In the genomic region with DNA sequence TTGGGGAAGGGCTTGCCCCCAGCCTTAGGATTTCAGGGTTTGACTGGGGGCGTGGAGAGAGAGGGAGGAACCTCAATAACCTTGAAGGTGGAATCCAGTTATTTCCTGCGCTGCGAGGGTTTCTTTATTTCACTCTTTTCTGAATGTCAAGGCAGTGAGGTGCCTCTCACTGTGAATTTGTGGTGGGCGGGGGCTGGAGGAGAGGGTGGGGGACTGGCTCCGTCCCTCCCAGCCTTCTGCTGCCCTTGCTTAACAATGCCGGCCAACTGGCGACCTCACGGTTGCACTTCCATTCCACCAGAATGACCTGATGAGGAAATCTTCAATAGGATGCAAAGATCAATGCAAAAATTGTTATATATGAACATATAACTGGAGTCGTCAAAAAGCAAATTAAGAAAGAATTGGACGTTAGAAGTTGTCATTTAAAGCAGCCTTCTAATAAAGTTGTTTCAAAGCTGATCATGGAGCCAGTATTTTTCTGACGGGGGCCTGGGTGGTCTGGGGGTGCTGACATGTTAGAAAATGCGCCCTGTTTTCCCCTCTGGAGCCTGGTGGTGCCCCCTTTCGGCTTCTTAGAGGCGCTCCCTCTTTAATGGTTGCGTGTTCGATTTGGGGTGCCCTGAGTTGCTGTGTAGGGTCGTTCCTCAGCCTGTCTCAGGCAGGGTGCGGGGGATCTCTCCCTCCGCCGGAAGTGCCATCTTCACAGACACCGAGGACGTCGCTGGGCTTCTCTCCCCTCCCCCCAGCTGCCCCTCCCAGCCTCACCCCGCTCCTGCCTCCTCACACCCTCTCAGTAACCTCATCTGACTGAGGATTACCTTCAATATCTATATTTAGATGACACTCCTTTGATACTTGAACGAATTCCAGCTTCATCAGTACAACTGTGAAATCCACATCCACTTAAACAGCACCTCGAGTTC, we compare ENCODE assay signal across 16 cellular contexts. TPM values are rescaled to one million over a fixed set of nuclear protein-coding genes. Genes with fewer than 3 reads are reported as not detected.
DNase-seq lines count a peak whose midpoint lies in the region; ATAC-seq and TF ChIP-seq lines count a peak whose summit lies in the region.
"Had no signal": no experiment of that assay in that cellular context is flagged by ENCODE, and none has a peak within 500 bp of the region (broad histone marks: within the 10 kb centered on the region; RNA-seq: fewer than 3 reads in every experiment).

No MANE protein-coding gene starts in this region.

- no peaks in the 10 kb centered on the region for H3K9me3 Mint-ChIP-seq in CD8-positive, alpha-beta T cell

- H3K4me3 Mint-ChIP-seq in CD8-positive, alpha-beta T cell: no peak overlapping the region

- POLR2A ChIA-PET in CD8-positive, alpha-beta T cell (lab: Charles Lee): no interaction called here

- CTCF ChIA-PET in CD8-positive, alpha-beta T cell (lab: Charles Lee): interaction anchor here (1.2 to 8.4 kb wide), 3 partner anchors 8 to 165 kb away, joined by 3 to 80 read pairs (median 3); no protein-coding TSS in a partner anchor

- no peak for TF ChIP-seq CTCF in CD8-positive, alpha-beta T cell (IDR thresholded peaks at IDR 0.05)
- TF ChIP-seq CTCF in Peyer's patch (IDR thresholded peaks at IDR 0.05): no peak
- no peak for TF ChIP-seq CTCF in osteoblast (IDR thresholded peaks at IDR 0.05; ENCODE audit: extremely low read depth, low read depth, low read length)

- H3K36me3 Mint-ChIP-seq in CD8-positive, alpha-beta T cell: peaks cover 70% of the 10 kb centered on the region

- peak overlapping the region; percentile 69 for H3K27ac Mint-ChIP-seq in CD8-positive, alpha-beta T cell

- no peak overlapping the region for H3K4me3 ChIP-seq in CD8-positive, alpha-beta T cell (ENCODE audit: low read depth, low read length)
- H3K4me3 ChIP-seq in Peyer's patch (peak overlapping the region in 2 of 4 donors; percentile 27 to 67), osteoblast (ENCODE audit: insufficient read depth, low read length) (no peak overlapping the region)
- H3K4me3 ChIP-seq: coronary artery, lung, SK-N-MC had no signal

- H4K20me1 ChIP-seq in osteoblast (ENCODE audit: insufficient read depth, low read length): no peaks in the 10 kb centered on the region

- no peak for ATAC-seq in CD8-positive, alpha-beta T cell
- peak; percentile 53 for ATAC-seq in left ventricle myocardium superior
- ATAC-seq in HG02981 (IDR thresholded peaks at IDR 0.05; ENCODE audit: unreplicated experiment): no peak

- peaks cover 6% of the 10 kb centered on the region for H3K79me2 ChIP-seq in osteoblast (ENCODE audit: insufficient read depth, low read length)

- H3K27me3 Mint-ChIP-seq in CD8-positive, alpha-beta T cell (ENCODE audit: low read depth): no peaks in the 10 kb centered on the region

- no peaks in the 10 kb centered on the region for H3K27me3 ChIP-seq in CD8-positive, alpha-beta T cell (ENCODE audit: insufficient read depth, low read length)
- H3K27me3 ChIP-seq in Peyer's patch (no peaks in the 10 kb centered on the region), osteoblast (ENCODE audit: insufficient read depth, low read length) (no peaks in the 10 kb centered on the region)
- H3K27me3 ChIP-seq: BE2C had no signal

- DNase-seq in CD8-positive, alpha-beta T cell: no peak
- DNase-seq in Peyer's patch (peak in 2 of 3 donors; percentile 62 to 71), left ventricle myocardium superior (no peak), osteoblast (ENCODE audit: insufficient read length, low spot score, missing footprints) (peak; percentile 75), DMS79 treated with DMSO at 0.1 percent for 48 hours (lab: John Stamatoyannopoulos, UW) (no peak), cerebellar nuclear complex (lab: John Stamatoyannopoulos, UW) (no peak)
- DNase-seq in stimulated activated CD4-positive, alpha-beta T cell treated with anti-CD3 and anti-CD28 coated beads, Interleukin-12 subunit alpha, Interleukin-12 subunit beta, amount 100 ng/mL, for 4 hours: no peak
- DNase-seq: BE2C, IMR-90, NCI-H1048, NCI-H2227 treated with DMSO at 0.1 percent for 48 hours had no signal

- H3K36me3 ChIP-seq in CD8-positive, alpha-beta T cell (ENCODE audit: insufficient read depth, low read length): peaks cover 42% of the 10 kb centered on the region
- H3K36me3 ChIP-seq in Peyer's patch (peaks cover 0 to 41% (median 4%) of the 10 kb centered on the region in 3 donors), osteoblast (ENCODE audit: insufficient read depth, low read length) (peaks cover 42% of the 10 kb centered on the region)

- no peak overlapping the region for H3K27ac ChIP-seq in CD8-positive, alpha-beta T cell (ENCODE audit: low read depth, low read length)
- peak overlapping the region in 3 of 4 donors; percentile 92 to 98 (median 95) for H3K27ac ChIP-seq in Peyer's patch
- H3K27ac ChIP-seq in osteoblast (ENCODE audit: low read depth, low read length): no peak overlapping the region
- H3K27ac ChIP-seq: coronary artery, SK-N-MC had no signal

- peaks cover 23% of the 10 kb centered on the region for H3K4me1 ChIP-seq in CD8-positive, alpha-beta T cell (ENCODE audit: insufficient read depth, low read length)
- H3K4me1 ChIP-seq in Peyer's patch: peaks cover 0 to 35% (median 0%) of the 10 kb centered on the region in 4 donors
- H3K4me1 ChIP-seq in osteoblast (ENCODE audit: insufficient read depth, low read length): no peaks in the 10 kb centered on the region
- H3K4me1 ChIP-seq: BE2C had no signal

- H3K4me1 Mint-ChIP-seq in CD8-positive, alpha-beta T cell (ENCODE audit: low read depth): peaks cover 17% of the 10 kb centered on the region

- H2AFZ ChIP-seq in osteoblast (ENCODE audit: low read length): no peak overlapping the region

- H3K9me3 ChIP-seq in CD8-positive, alpha-beta T cell (ENCODE audit: low read length): no peaks in the 10 kb centered on the region
- H3K9me3 ChIP-seq in Peyer's patch: no peaks in the 10 kb centered on the region
- no peaks in the 10 kb centered on the region for H3K9me3 ChIP-seq in osteoblast (ENCODE audit: low read depth, low read length)
- H3K9me3 ChIP-seq: BE2C had no signal

- intact Hi-C loops in CD8-positive, alpha-beta T cell (cut with DNase I, micrococcal nuclease): no loop called here
- intact Hi-C loops in left ventricle myocardium superior (cut with micrococcal nuclease): no loop called here

- H3K4me2 ChIP-seq in osteoblast (ENCODE audit: insufficient read depth, low read length): no peak overlapping the region

- no peak for TF ChIP-seq POLR2A in Peyer's patch (IDR thresholded peaks at IDR 0.05)

RNA-seq across cellular contexts. Expression of a gene that starts 18.5 kb away (rescaled TPM):
- total RNA-seq in CD8-positive, alpha-beta T cell: 10 to 100 TPM; 38.8 to 44.6 TPM
- total RNA-seq in Peyer's patch (100 to 1,000 TPM; 123 to 193 (median 168) TPM), left ventricle myocardium superior (157 TPM), osteoblast (42.7 and 50.3 TPM in 2 replicates)

RNA-seq across cellular contexts. Expression of a gene that starts 40.2 kb away (rescaled TPM):
- not detected for total RNA-seq in CD8-positive, alpha-beta T cell
- 100 to 1,000 TPM in 1 of 4 donors, 10 to 100 TPM in 2, 1 to 10 TPM in 1; 1.9 to 191 (median 37.1) TPM for total RNA-seq in Peyer's patch
- 0.32 TPM for total RNA-seq in left ventricle myocardium superior
- not detected in 2 replicates for total RNA-seq in osteoblast
- total RNA-seq: fibroblast of lung, IMR-90 had no signal

RNA-seq across cellular contexts. Expression of a gene that starts 41.0 kb away (rescaled TPM):
- total RNA-seq in CD8-positive, alpha-beta T cell: 10 to 100 TPM; 12.1 to 12.2 TPM
- total RNA-seq in Peyer's patch (10 to 100 TPM; 18.2 to 44.1 (median 28.2) TPM), left ventricle myocardium superior (4.8 TPM), osteoblast (9.7 and 13.4 TPM in 2 replicates)

RNA-seq across cellular contexts. Expression of a gene that starts 41.9 kb away (rescaled TPM):
- 10 to 100 TPM; 14.4 to 15.0 TPM for total RNA-seq in CD8-positive, alpha-beta T cell
- 10 to 100 TPM in 2 of 4 donors, 1 to 10 TPM in 2; 7.4 to 26.1 (median 11.8) TPM for total RNA-seq in Peyer's patch
- 4.7 TPM for total RNA-seq in left ventricle myocardium superior
- total RNA-seq in osteoblast: 10.1 and 10.6 TPM in 2 replicates

RNA-seq across cellular contexts. Expression of a gene that starts 51.0 kb away (rescaled TPM):
- total RNA-seq in CD8-positive, alpha-beta T cell: 10 to 100 TPM; 56.6 to 67.4 TPM
- 10 to 100 TPM; 38.8 to 93.7 (median 70.2) TPM for total RNA-seq in Peyer's patch
- 41.7 TPM for total RNA-seq in left ventricle myocardium superior
- total RNA-seq in osteoblast: 24.5 and 33.3 TPM in 2 replicates

Comparison
In these comparisons a context has a peak if more than half of its experiments do, and no peak if none do; other contexts are left out.
1. DNase-seq: peak in Peyer's patch (2 of 3) and osteoblast (single experiment); none in CD8-positive, alpha-beta T cell (0 of 7), left ventricle myocardium superior (single experiment), DMS79 treated with DMSO at 0.1 percent for 48 hours (single experiment), stimulated activated CD4-positive, alpha-beta T cell treated with anti-CD3 and anti-CD28 coated beads, Interleukin-12 subunit alpha, Interleukin-12 subunit beta, amount 100 ng/mL, for 4 hours (single experiment) and cerebellar nuclear complex (0 of 2).
2. H3K27ac ChIP-seq: peak in Peyer's patch (3 of 4); none in CD8-positive, alpha-beta T cell (single experiment) and osteoblast (single experiment).